30 cellular contexts compared by ENCODE assay signal in genomic region chr5:131968396-131968954, GRCh38. TPM values are rescaled to one million over a fixed set of nuclear protein-coding genes. Genes with fewer than 3 reads are reported as not detected.
DNase-seq lines count a peak whose midpoint lies in the region; ATAC-seq, FAIRE-seq and TF ChIP-seq lines count a peak whose summit lies in the region.
"Had no signal": no experiment of that assay in that cellular context is flagged by ENCODE, and none has a peak within 500 bp of the region (broad histone marks: within the 10 kb centered on the region; RNA-seq: fewer than 3 reads in every experiment).

No MANE protein-coding gene starts in this region.

- H3K4me2 ChIP-seq in GM12878 (ENCODE audit: control insufficient read depth, insufficient read depth), result no peak overlapping the region

- in situ Hi-C loops in GM12878 (cut with MboI), result no loop called here
- in situ Hi-C loops in gastrocnemius medialis (cut with MboI; ENCODE audit: low sequenced_read_pairs in 4 of 4), result no loop called here

- no peak for ATAC-seq in GM12878
- ATAC-seq in gastrocnemius medialis, result no peak
- ATAC-seq: activated CD4-positive, alpha-beta T cell treated with anti-CD3 and anti-CD28 coated beads for 36 hours; esophagus mucosa; naive thymus-derived CD4-positive, alpha-beta T cell; stimulated activated memory B cell treated with anti-CD40 and anti-IgM and Interleukin-4, amounts not matched to agents 10 μg/mL and 1 μg/mL and 100 μg/mL, for 72 hours had no signal

- 68% methylated on average over 5 of the region's 5 CpGs for WGBS in GM12878 (ENCODE audit: insufficient coverage, insufficient replicate concordance, low lambda C conversion rate, missing lambda C conversion rate)
- 75 to 83% (median 82%) methylated on average over 5 of the region's 5 CpGs for whole genome bisulfite sequencing in adrenal gland, 4 donors

- no peak for TF ChIP-seq RAD21 in GM12878 (IDR thresholded peaks at IDR 0.05; ENCODE audit: insufficient read depth, low read depth, low read length)

- RAD21 ChIA-PET in GM12878 (lab: Charles Lee; ENCODE audit: unreplicated experiment), result no interaction called here

- FAIRE-seq in GM12878 (lab: Jason Lieb, UNC), result no peak
- FAIRE-seq: H54 had no signal

- SMC1A ChIA-PET in GM12878 (lab: Charles Lee; ENCODE audit: uncharacterized antibody, unreplicated experiment), result no interaction called here

- TF ChIP-seq CTCF in GM12878 (IDR thresholded peaks at IDR 0.05 in 2 of 3, conservative IDR thresholded peaks at IDR 0.05 in 1 of 3; ENCODE audit: control insufficient read depth in 2 of 3, extremely low read depth in 1 of 3, insufficient read depth in 1 of 3, low read depth in 3 of 3, low read length in 3 of 3) (no peak), adrenal gland (IDR thresholded peaks at IDR 0.05) (no peak), gastrocnemius medialis (IDR thresholded peaks at IDR 0.05 in 4 of 5, conservative IDR thresholded peaks at IDR 0.05 in 1 of 5) (no peak), dorsolateral prefrontal cortex (IDR thresholded peaks at IDR 0.05 in 54 of 56, conservative IDR thresholded peaks at IDR 0.05 in 2 of 56; ENCODE audit: low read depth in 1 of 56, partially characterized antibody in 56 of 56) (no peak)

- TF ChIP-seq EP300 in GM12878 (IDR thresholded peaks at IDR 0.05; ENCODE audit: borderline replicate concordance in 1 of 2, control insufficient read depth in 1 of 2, low read depth in 2 of 2, low read length in 2 of 2), result no peak

- POLR2A ChIA-PET in GM12878 (lab: Charles Lee), result no interaction called here

- H3K79me2 ChIP-seq in GM12878 (ENCODE audit: control insufficient read depth, insufficient read depth, low read length), result no peaks in the 10 kb centered on the region

- no peak overlapping the region for H3K27ac ChIP-seq in GM12878 (ENCODE audit: control insufficient read depth, insufficient read depth)
- no peak overlapping the region for H3K27ac ChIP-seq in adrenal gland
- no peak overlapping the region for H3K27ac ChIP-seq in gastrocnemius medialis
- H3K27ac ChIP-seq in dorsolateral prefrontal cortex, result peak overlapping the region in 1 of 59 donors; percentile 21
- H3K27ac ChIP-seq: colonic mucosa, left ventricle myocardium inferior, prostate gland, RWPE1, sigmoid colon, upper lobe of left lung had no signal

- H3K36me3 ChIP-seq in GM12878 (ENCODE audit: control insufficient read depth in 2 of 2, insufficient read depth in 2 of 2, low read length in 1 of 2) (no peaks in the 10 kb centered on the region), adrenal gland (replicated peaks in 1 of 2) (no peaks in the 10 kb centered on the region), gastrocnemius medialis (no peaks in the 10 kb centered on the region)
- H3K36me3 ChIP-seq: colonic mucosa, left ventricle myocardium inferior, prostate gland, sigmoid colon, upper lobe of left lung had no signal

- TF ChIP-seq POLR2A in GM12878 (IDR thresholded peaks at IDR 0.05; ENCODE audit: low read depth, low read length) (no peak), adrenal gland (IDR thresholded peaks at IDR 0.05) (no peak), gastrocnemius medialis (IDR thresholded peaks at IDR 0.05) (no peak)

- CTCF ChIA-PET in GM12878 (lab: Yijun Ruan, JAX), result interaction anchor here (0.6 to 1.0 kb wide), 2 partner anchors 15 to 124 kb away, joined by 3 read pairs; no protein-coding TSS in a partner anchor

- H3K4me1 ChIP-seq in GM12878 (ENCODE audit: control insufficient read depth, insufficient read depth, low read length) (no peaks in the 10 kb centered on the region), adrenal gland (replicated peaks in 1 of 2) (no peaks in the 10 kb centered on the region), gastrocnemius medialis (no peaks in the 10 kb centered on the region)
- H3K4me1 ChIP-seq: colonic mucosa, left ventricle myocardium inferior, prostate gland, sigmoid colon, upper lobe of left lung had no signal

- H2AFZ ChIP-seq in GM12878 (ENCODE audit: control insufficient read depth, low read depth, low read length), result no peak overlapping the region

- no TSS peak for BruUV-seq in GM12878 (replicated peaks; lab: Mats Ljungman, UMichigan)

- H3K4me3 ChIP-seq in GM12878 (no peak overlapping the region), adrenal gland (no peak overlapping the region), gastrocnemius medialis (no peak overlapping the region), dorsolateral prefrontal cortex (no peak overlapping the region)
- H3K4me3 ChIP-seq: colonic mucosa, left ventricle myocardium inferior, prostate gland, sigmoid colon, upper lobe of left lung had no signal

- DNase-seq in GM04503 (ENCODE audit: low read depth) (peak; percentile 4), Kasumi-1 (lab: John Stamatoyannopoulos, UW) (peak; percentile 2 to 17), GM12878 (ENCODE audit: low read depth, low spot score) (no peak), myocyte (ENCODE audit: low read depth) (peak; percentile 11), adrenal gland (no peak), gastrocnemius medialis (no peak), dorsolateral prefrontal cortex (no peak)
- DNase-seq: activated CD4-positive, alpha-beta T cell treated with anti-CD3 and anti-CD28 coated beads for 36 hours; activated CD8-positive, alpha-beta memory T cell treated with anti-CD3 and anti-CD28 coated beads for 24 hours; activated gamma-delta T cell treated with Interleukin-2 at 50 U/mL for 16 hours; CD4-positive, CD25-positive, alpha-beta regulatory T cell; colonic mucosa; EL; hypothalamus; immature natural killer cell; Karpas-422; left ventricle myocardium inferior; naive thymus-derived CD4-positive, alpha-beta T cell; NCI-H446; NCI-H774; nucleus accumbens; sigmoid colon; stimulated activated CD4-positive, alpha-beta T cell treated with anti-CD3 and anti-CD28 coated beads, Interleukin-4, amount 100 ng/mL, for 4 hours; upper lobe of left lung had no signal

- H3K27me3 ChIP-seq in GM12878 (replicated peaks in 1 of 2; ENCODE audit: control insufficient read depth in 2 of 2, insufficient read depth in 2 of 2, low read length in 1 of 2) (no peaks in the 10 kb centered on the region; a peak in 2 of 4 replicates), adrenal gland (no peaks in the 10 kb centered on the region), gastrocnemius medialis (no peaks in the 10 kb centered on the region), dorsolateral prefrontal cortex (no peaks in the 10 kb centered on the region)
- H3K27me3 ChIP-seq: colonic mucosa, sigmoid colon, upper lobe of left lung had no signal

- no peak overlapping the region for H3K9ac ChIP-seq in GM12878 (ENCODE audit: control insufficient read depth, insufficient read depth, low read length)

- no peaks in the 10 kb centered on the region for H4K20me1 ChIP-seq in GM12878 (ENCODE audit: control insufficient read depth, insufficient read depth)

- intact Hi-C loops in GM12878 (cut with micrococcal nuclease; ENCODE audit: unreplicated experiment), result no loop called here
- intact Hi-C loops in adrenal gland (cut with DNase I), result no loop called here
- intact Hi-C loops in gastrocnemius medialis (cut with DNase I; ENCODE audit: low total_unique reads), result no loop called here
- intact Hi-C loops in dorsolateral prefrontal cortex (cut with DNase I), result no loop called here

- H3K9me3 ChIP-seq in GM12878 (replicated peaks; ENCODE audit: control insufficient read depth, insufficient read depth, low read length) (no peaks in the 10 kb centered on the region), adrenal gland (replicated peaks in 1 of 3) (no peaks in the 10 kb centered on the region), gastrocnemius medialis (no peaks in the 10 kb centered on the region)
- H3K9me3 ChIP-seq: colonic mucosa, left ventricle myocardium inferior, prostate gland, sigmoid colon, upper lobe of left lung had no signal

RNA-seq across cellular contexts. Expression of gene MEIKIN, which starts 23.0 kb away (rescaled TPM):
- total RNA-seq in GM12878 (2013; cell fraction: nucleolus; rRNA removed), result not detected in 2 replicates
- total RNA-seq in GM12878 (2014; rRNA removed), result not detected in 2 replicates
- not detected in 2 replicates for total RNA-seq in GM12878 (2014; rRNA removed; fragmentation: Illumina TruSeq; extraction: Trizol)
- total RNA-seq in GM12878 (2021), result not detected in 2 replicates
- not detected for polyA plus RNA-seq in GM12878 (2011; ENCODE audit: low read depth)
- not detected in 2 replicates for polyA plus RNA-seq in GM12878 (2011; rRNA removed)
- not detected in 2 replicates for polyA plus RNA-seq in GM12878 (2011; cell fraction: cytosol; rRNA removed)
- not detected in 2 replicates for polyA plus RNA-seq in GM12878 (2011; cell fraction: nucleus; rRNA removed)
- not detected in 2 replicates for polyA plus RNA-seq in GM12878 (2012)
- not detected in 2 replicates for polyA plus RNA-seq in GM12878 (2014; fragmentation: Illumina TruSeq; extraction: Trizol)
- not detected for polyA plus RNA-seq in GM12878 (2014; fragmentation: Nextera tagmentation; extraction: Ambion mirVana)
- not detected in 2 replicates for polyA plus RNA-seq in GM12878 (2014; rRNA removed)
- not detected for polyA plus RNA-seq in GM12878 (2016; fragmentation: Nextera tagmentation; extraction: Ambion mirVana)
- not detected in 2 replicates for polyA minus RNA-seq in GM12878 (2011; rRNA and poly(A)+ RNA removed)
- not detected in 2 replicates for polyA minus RNA-seq in GM12878 (2011; cell fraction: cytosol; rRNA and poly(A)+ RNA removed)
- polyA minus RNA-seq in GM12878 (2011; cell fraction: nucleus; rRNA and poly(A)+ RNA removed), result not detected in 2 replicates
- not detected in 2 replicates for total RNA-seq in myocyte
- not detected for polyA plus RNA-seq in myocyte (2012)
- not detected for total RNA-seq in adrenal gland
- not detected for polyA plus RNA-seq in adrenal gland
- not detected for total RNA-seq in gastrocnemius medialis
- total RNA-seq in dorsolateral prefrontal cortex, result 10 to 100 TPM in 1 of 120 experiments, 1 to 10 TPM in 82, under 1 TPM in 16, not detected in 21; 0.36 to 15.2 (median 2.4) TPM
- total RNA-seq: activated CD4-positive, alpha-beta T cell treated with anti-CD3 and anti-CD28 coated beads for 36 hours; CD4-positive, CD25-positive, alpha-beta regulatory T cell; colonic mucosa; esophagus mucosa; left ventricle myocardium inferior; sigmoid colon had no signal
- polyA plus RNA-seq: adipose tissue; CD4-positive, CD25-positive, alpha-beta regulatory T cell; naive thymus-derived CD4-positive, alpha-beta T cell had no signal

RNA-seq across cellular contexts. Expression of gene ACSL6, which starts 43.0 kb away (rescaled TPM):
- not detected in 2 replicates for total RNA-seq in GM12878 (2013; cell fraction: nucleolus; rRNA removed)
- total RNA-seq in GM12878 (2014; rRNA removed) (not detected in 2 replicates), GM12878 (2014; rRNA removed; fragmentation: Illumina TruSeq; extraction: Trizol) (0.09 TPM in 1 of 2 replicates, not detected in the other), GM12878 (2021) (0.05 TPM in 1 of 2 replicates, not detected in the other), myocyte (0.31 and 1.3 TPM in 2 replicates), adrenal gland (10 to 100 TPM in 2 of 8 donors, 1 to 10 TPM in 6; 5.5 to 14.5 (median 8.3) TPM), gastrocnemius medialis (under 1 TPM; 0.29 to 0.71 (median 0.36) TPM), dorsolateral prefrontal cortex (100 to 1,000 TPM; 103 to 296 (median 177) TPM)
- not detected for polyA plus RNA-seq in GM12878 (2011; ENCODE audit: low read depth)
- polyA plus RNA-seq in GM12878 (2011; rRNA removed) (not detected in 2 replicates), GM12878 (2014; fragmentation: Illumina TruSeq; extraction: Trizol) (0.06 and 0.10 TPM in 2 replicates), GM12878 (2014; fragmentation: Nextera tagmentation; extraction: Ambion mirVana) (not detected), GM12878 (2014; rRNA removed) (0.53 TPM in 1 of 2 replicates, not detected in the other), GM12878 (2016; fragmentation: Nextera tagmentation; extraction: Ambion mirVana) (not detected), adrenal gland (1 to 10 TPM; 2.5 to 6.5 (median 6.4) TPM)
- not detected in 2 replicates for polyA plus RNA-seq in GM12878 (2011; cell fraction: cytosol; rRNA removed)
- 0.21 TPM in 1 of 2 replicates, not detected in the other for polyA plus RNA-seq in GM12878 (2011; cell fraction: nucleus; rRNA removed)
- 0.22 TPM in 1 of 2 replicates, not detected in the other for polyA plus RNA-seq in GM12878 (2012)
- not detected in 2 replicates for polyA minus RNA-seq in GM12878 (2011; rRNA and poly(A)+ RNA removed)
- polyA minus RNA-seq in GM12878 (2011; cell fraction: cytosol; rRNA and poly(A)+ RNA removed), result not detected in 2 replicates
- polyA minus RNA-seq in GM12878 (2011; cell fraction: nucleus; rRNA and poly(A)+ RNA removed), result not detected in 2 replicates
- 0.57 TPM for polyA plus RNA-seq in myocyte (2012)

Comparison
In these comparisons a context has a peak if more than half of its experiments do, and no peak if none do; other contexts are left out.
1. DNase-seq: peak in GM04503 (single experiment), Kasumi-1 (2 of 2) and myocyte (single experiment); none in GM12878 (single experiment), adrenal gland (0 of 7), gastrocnemius medialis (0 of 2) and dorsolateral prefrontal cortex (0 of 10).
2. RNA of gene ACSL6, which starts 43.0 kb away (total RNA-seq): 103 to 296 TPM in dorsolateral prefrontal cortex; 5.5 to 14.5 TPM in adrenal gland, 0.31 to 1.3 TPM in myocyte, 0.29 to 0.71 TPM in gastrocnemius medialis and 0.05 to 0.09 TPM in GM12878; every median in the first group is over 4 times any median in the second.